Comparison of ENCODE assay signal across 1 cellular context in genomic region chr10:59865101-59865500, GRCh38.
TF ChIP-seq lines count a peak whose summit lies in the region.

No MANE protein-coding gene starts in this region.

TF ChIP-seq in K562, 482 proteins besides CTCF, POLR2A, EP300 and RAD21 (continued from another document):
- TF ChIP-seq FOXO4 (CRISPR knock-in tag; IDR thresholded peaks at IDR 0.05) (no peak), MCM3 (IDR thresholded peaks at IDR 0.05) (no peak), ZNF511 (CRISPR knock-in tag; IDR thresholded peaks at IDR 0.05) (no peak), SRSF3 (IDR thresholded peaks at IDR 0.05; ENCODE audit: insufficient read depth, low read length) (no peak), JUND (IDR thresholded peaks at IDR 0.05; ENCODE audit: borderline replicate concordance, low read depth, low read length) (peak; percentile 18; the same call in 1 of the 2 replicates), JUND (tag; IDR thresholded peaks at IDR 0.05; ENCODE audit: borderline replicate concordance, low read depth, low read length) (no peak), RB1 (IDR thresholded peaks at IDR 0.05; ENCODE audit: low read depth) (peak; percentile 26; the same call in 1 of the 2 replicates), CC2D1A (IDR thresholded peaks at IDR 0.05) (0 out of 2 replicates have a peak, but pooled peaks have one; percentile 29), ZC3H11A (IDR thresholded peaks at IDR 0.05; ENCODE audit: low read depth, low read length) (no peak)
- TF ChIP-seq, protein P1, sequence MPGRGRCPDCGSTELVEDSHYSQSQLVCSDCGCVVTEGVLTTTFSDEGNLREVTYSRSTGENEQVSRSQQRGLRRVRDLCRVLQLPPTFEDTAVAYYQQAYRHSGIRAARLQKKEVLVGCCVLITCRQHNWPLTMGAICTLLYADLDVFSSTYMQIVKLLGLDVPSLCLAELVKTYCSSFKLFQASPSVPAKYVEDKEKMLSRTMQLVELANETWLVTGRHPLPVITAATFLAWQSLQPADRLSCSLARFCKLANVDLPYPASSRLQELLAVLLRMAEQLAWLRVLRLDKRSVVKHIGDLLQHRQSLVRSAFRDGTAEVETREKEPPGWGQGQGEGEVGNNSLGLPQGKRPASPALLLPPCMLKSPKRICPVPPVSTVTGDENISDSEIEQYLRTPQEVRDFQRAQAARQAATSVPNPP (IDR thresholded peaks at IDR 0.05; ENCODE audit: borderline replicate concordance, insufficient read depth, insufficient read length): no peak
TF ChIP-seq in K562: peak in this region for 5.
